16 cellular contexts compared by ENCODE assay signal in the genomic region with DNA sequence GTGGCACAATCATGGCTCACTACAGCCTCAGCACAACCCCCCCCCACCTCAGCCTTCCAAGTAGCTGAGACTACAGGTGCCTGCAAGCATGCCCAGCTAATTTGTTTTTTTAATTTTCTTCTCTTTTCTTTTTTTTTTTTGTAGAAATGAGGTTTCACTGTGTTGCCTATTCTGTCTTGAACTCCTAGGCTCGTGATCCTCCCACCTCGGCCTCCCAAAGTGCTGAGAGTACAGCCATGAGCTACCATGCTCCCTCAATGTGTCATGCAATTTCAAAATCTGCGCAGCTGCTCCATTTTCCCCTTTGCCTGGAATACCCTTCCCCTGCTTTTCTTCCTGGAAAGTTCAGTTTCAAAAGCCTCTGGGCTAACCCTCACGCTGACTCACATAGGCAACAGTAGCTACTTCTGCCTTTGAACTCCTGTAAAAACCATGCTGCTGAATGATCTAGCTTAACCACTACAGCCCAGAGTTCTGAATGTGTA.
DNase-seq lines count a peak whose midpoint lies in the region; ATAC-seq and TF ChIP-seq lines count a peak whose summit lies in the region.
"Had no signal": no experiment of that assay in that cellular context is flagged by ENCODE, and none has a peak within 500 bp of the region (broad histone marks: within the 10 kb centered on the region; RNA-seq: fewer than 3 reads in every experiment).

No MANE protein-coding gene starts in this region.

- peak overlapping the region; percentile 68 for H3K27ac Mint-ChIP-seq in activated CD8-positive, alpha-beta T cell treated with anti-CD3 and anti-CD28 coated beads, Interleukin-2, amount 10 ng/mL, durations not matched to agents 7 days and 5 days

- H3K27me3 ChIP-seq in hepatocyte, result no peaks in the 10 kb centered on the region
- H3K27me3 ChIP-seq: neutrophil, spleen, suprapubic skin had no signal

- no peaks in the 10 kb centered on the region for H3K79me2 ChIP-seq in hepatocyte

- POLR2A ChIA-PET in activated CD8-positive, alpha-beta T cell treated with anti-CD3 and anti-CD28 coated beads, Interleukin-2, amount 10 ng/mL, durations not matched to agents 7 days and 5 days (lab: Charles Lee), result interaction anchor here (0.6 to 1.9 kb wide), 6 partner anchors 9 to 1424 kb away, joined by 3 to 9 read pairs (median 5); a partner anchor contains a TSS

- peak; percentile 81 for ATAC-seq in activated CD8-positive, alpha-beta T cell treated with anti-CD3 and anti-CD28 coated beads, Interleukin-2, amount 10 ng/mL, durations not matched to agents 7 days and 5 days

- no peaks in the 10 kb centered on the region for H3K9me2 ChIP-seq in hepatocyte (replicated peaks; ENCODE audit: insufficient read depth)

- H2AFZ ChIP-seq in hepatocyte, result no peak overlapping the region

- H3K4me3 ChIP-seq in fibroblast of mammary gland (ENCODE audit: control insufficient read depth, low read depth, low read length) (no peak overlapping the region), hepatocyte (no peak overlapping the region)
- H3K4me3 ChIP-seq: HAP-1, left ventricle myocardium inferior, spleen, suprapubic skin had no signal

- H4K20me1 ChIP-seq in hepatocyte (ENCODE audit: insufficient read depth, poor library complexity, severe bottlenecking), result no peaks in the 10 kb centered on the region

- 81% methylated on average over 4 of the region's 4 CpGs for WGBS in hepatocyte (ENCODE audit: low lambda C conversion rate, missing lambda C conversion rate)

- peaks cover 4% of the 10 kb centered on the region for H3K9me3 Mint-ChIP-seq in activated CD8-positive, alpha-beta T cell treated with anti-CD3 and anti-CD28 coated beads, Interleukin-2, amount 10 ng/mL, durations not matched to agents 7 days and 5 days (ENCODE audit: insufficient read depth)

- no peaks in the 10 kb centered on the region for H3K36me3 Mint-ChIP-seq in activated CD8-positive, alpha-beta T cell treated with anti-CD3 and anti-CD28 coated beads, Interleukin-2, amount 10 ng/mL, durations not matched to agents 7 days and 5 days (ENCODE audit: low read depth)

- CTCF ChIA-PET in activated CD8-positive, alpha-beta T cell treated with anti-CD3 and anti-CD28 coated beads, Interleukin-2, amount 10 ng/mL, durations not matched to agents 7 days and 5 days (lab: Charles Lee), result interaction anchor here (0.9 to 3.2 kb wide), 6 partner anchors 8 to 73 kb away, joined by 4 to 24 read pairs (median 6); no protein-coding TSS in a partner anchor

- peak; percentile 27 for DNase-seq in NOMO-1 treated with DMSO at 0.1 percent for 48 hours (lab: John Stamatoyannopoulos, UW; ENCODE audit: unreplicated experiment)
- DNase-seq in activated CD8-positive, alpha-beta T cell treated with anti-CD3 and anti-CD28 coated beads, Interleukin-2, amount 10 ng/mL, durations not matched to agents 7 days and 5 days, result peak; percentile 40
- DNase-seq in fibroblast of mammary gland (ENCODE audit: low read depth), result peak; percentile 30
- peak; percentile 10 for DNase-seq in stimulated activated CD8-positive, alpha-beta memory T cell treated with anti-CD3 and anti-CD28 coated beads, Interleukin-12 subunit alpha, Interleukin-12 subunit beta, amount 100 ng/mL, for 4 hours (ENCODE audit: low read depth)
- DNase-seq in NK-92 treated with Interleukin-12 subunit alpha and Interleukin-12 subunit beta, amount 100 ng/mL, for 24 hours (lab: John Stamatoyannopoulos, UW), result no peak
- DNase-seq in DMS 273 treated with DMSO at 0.1 percent for 48 hours (lab: John Stamatoyannopoulos, UW), result no peak
- DNase-seq in hepatocyte (ENCODE audit: low spot score), result no peak
- DNase-seq: Calu3, left ventricle myocardium inferior, NCI-H2171 treated with DMSO at 0.1 percent for 48 hours, spleen, T-helper 9 cell had no signal

- H3K27ac ChIP-seq in hepatocyte, result no peak overlapping the region
- H3K27ac ChIP-seq: KMS-11, left ventricle myocardium inferior, neutrophil, spleen, suprapubic skin had no signal

- TF ChIP-seq CTCF in fibroblast of mammary gland (conservative IDR thresholded peaks at IDR 0.05; ENCODE audit: control insufficient read depth, insufficient read depth, low read depth, low read length) (no peak), hepatocyte (IDR thresholded peaks at IDR 0.05; ENCODE audit: poor library complexity) (no peak)

- H3K4me2 ChIP-seq in hepatocyte, result no peak overlapping the region
- H3K4me2 ChIP-seq: KMS-11 had no signal

- H3K4me1 Mint-ChIP-seq in activated CD8-positive, alpha-beta T cell treated with anti-CD3 and anti-CD28 coated beads, Interleukin-2, amount 10 ng/mL, durations not matched to agents 7 days and 5 days (ENCODE audit: low read depth), result peaks cover 73% of the 10 kb centered on the region

- peak overlapping the region; percentile 16 for H3K4me3 Mint-ChIP-seq in activated CD8-positive, alpha-beta T cell treated with anti-CD3 and anti-CD28 coated beads, Interleukin-2, amount 10 ng/mL, durations not matched to agents 7 days and 5 days

- no peaks in the 10 kb centered on the region for H3K27me3 Mint-ChIP-seq in activated CD8-positive, alpha-beta T cell treated with anti-CD3 and anti-CD28 coated beads, Interleukin-2, amount 10 ng/mL, durations not matched to agents 7 days and 5 days (ENCODE audit: low read depth)

- H3K4me1 ChIP-seq in hepatocyte (ENCODE audit: insufficient read depth), result no peaks in the 10 kb centered on the region
- H3K4me1 ChIP-seq: HAP-1, suprapubic skin had no signal

- no peaks in the 10 kb centered on the region for H3K9me3 ChIP-seq in hepatocyte (ENCODE audit: low read depth)
- H3K9me3 ChIP-seq: HAP-1, left ventricle myocardium inferior, neutrophil, spleen, suprapubic skin had no signal

- no peaks in the 10 kb centered on the region for H3K36me3 ChIP-seq in hepatocyte (replicated peaks; ENCODE audit: insufficient read depth, low read depth)
- H3K36me3 ChIP-seq: HAP-1, left ventricle myocardium inferior, neutrophil, spleen, suprapubic skin had no signal

Comparison
In these comparisons a context has a peak if more than half of its experiments do, and no peak if none do; other contexts are left out.
1. DNase-seq: peak in NOMO-1 treated with DMSO at 0.1 percent for 48 hours (single experiment), activated CD8-positive, alpha-beta T cell treated with anti-CD3 and anti-CD28 coated beads, Interleukin-2, amount 10 ng/mL, durations not matched to agents 7 days and 5 days (single experiment), fibroblast of mammary gland (single experiment) and stimulated activated CD8-positive, alpha-beta memory T cell treated with anti-CD3 and anti-CD28 coated beads, Interleukin-12 subunit alpha, Interleukin-12 subunit beta, amount 100 ng/mL, for 4 hours (single experiment); none in NK-92 treated with Interleukin-12 subunit alpha and Interleukin-12 subunit beta, amount 100 ng/mL, for 24 hours (single experiment), DMS 273 treated with DMSO at 0.1 percent for 48 hours (single experiment) and hepatocyte (single experiment).